Comparison of ENCODE assay signal across 34 cellular contexts in the genomic region with DNA sequence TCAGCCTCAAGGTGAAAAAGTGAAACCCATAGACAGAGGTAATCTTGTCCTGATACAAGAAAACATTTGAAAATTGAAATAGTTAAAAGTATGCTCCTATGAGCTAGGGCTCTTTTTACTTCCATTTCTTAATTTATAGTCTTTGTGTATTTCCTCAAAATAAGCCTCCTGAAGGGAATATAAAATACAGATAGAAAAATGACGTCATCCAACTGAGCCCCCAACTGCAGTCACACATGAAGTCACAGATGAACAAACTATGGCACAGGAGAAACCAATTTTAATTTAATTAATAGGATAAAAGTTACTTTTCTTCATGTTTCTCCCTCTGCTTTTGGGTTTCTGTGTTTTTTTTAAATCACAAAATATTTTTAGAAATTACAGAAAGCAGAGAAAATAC.
DNase-seq lines count a peak whose midpoint lies in the region; ATAC-seq, FAIRE-seq and TF ChIP-seq lines count a peak whose summit lies in the region.
"Had no signal": no experiment of that assay in that cellular context is flagged by ENCODE, and none has a peak within 500 bp of the region (broad histone marks: within the 10 kb centered on the region; RNA-seq: fewer than 3 reads in every experiment).

No MANE protein-coding gene starts in this region.

- ATAC-seq in HepG2: no peak
- no peak for ATAC-seq in right lobe of liver
- no peak for ATAC-seq in HCT116
- ATAC-seq in GM12878: no peak
- ATAC-seq in gastroesophageal sphincter: no peak
- ATAC-seq: A549; CD8-positive, alpha-beta T cell had no signal

- RAD21 ChIA-PET in HCT116 (lab: Charles Lee; ENCODE audit: low non-redundant PET in 1 of 2, low total read pairs in 2 of 2, uncharacterized antibody in 2 of 2, unreplicated experiment in 2 of 2): no interaction called here
- RAD21 ChIA-PET in GM12878 (lab: Charles Lee; ENCODE audit: unreplicated experiment): no interaction called here

- TF ChIP-seq POLR2A in HepG2 (IDR thresholded peaks at IDR 0.05; ENCODE audit: insufficient read depth in 1 of 2, low read depth in 2 of 2, low read length in 2 of 2) (no peak), right lobe of liver (IDR thresholded peaks at IDR 0.05) (no peak), HCT116 (IDR thresholded peaks at IDR 0.05; ENCODE audit: borderline replicate concordance, extremely low read depth, insufficient read depth, insufficient read length) (no peak), GM12878 (IDR thresholded peaks at IDR 0.05; ENCODE audit: low read depth, low read length) (no peak), gastroesophageal sphincter (IDR thresholded peaks at IDR 0.05) (no peak)

- intact Hi-C loops in HepG2 (cut with micrococcal nuclease; ENCODE audit: unreplicated experiment): no loop called here
- intact Hi-C loops in right lobe of liver (cut with DNase I): no loop called here
- intact Hi-C loops in HCT116 (cut with micrococcal nuclease): no loop called here
- intact Hi-C loops in GM12878 (cut with micrococcal nuclease; ENCODE audit: unreplicated experiment): no loop called here

- POLR2A ChIA-PET in HepG2 (lab: Yijun Ruan, JAX) (no interaction called here), HCT116 (lab: Charles Lee) (no interaction called here), HEK293 (lab: Yijun Ruan, JAX) (no interaction called here), GM12878 (lab: Charles Lee) (no interaction called here)

- TF ChIP-seq EP300 in HepG2 (IDR thresholded peaks at IDR 0.05; ENCODE audit: low read depth in 2 of 2, low read length in 2 of 2): no peak
- no peak for TF ChIP-seq EP300 in HepG2 (CRISPR knock-in tag; IDR thresholded peaks at IDR 0.05; ENCODE audit: borderline replicate concordance)
- no peak for TF ChIP-seq EP300 in GM12878 (IDR thresholded peaks at IDR 0.05; ENCODE audit: borderline replicate concordance in 1 of 2, control insufficient read depth in 1 of 2, low read depth in 2 of 2, low read length in 2 of 2)
- TF ChIP-seq EP300 in gastroesophageal sphincter (IDR thresholded peaks at IDR 0.05): no peak

- H3K79me2 ChIP-seq in HepG2 (ENCODE audit: insufficient read depth, low read length) (no peaks in the 10 kb centered on the region), HCT116 (ENCODE audit: insufficient read depth, low read length) (no peaks in the 10 kb centered on the region), GM12878 (ENCODE audit: control insufficient read depth, insufficient read depth, low read length) (no peaks in the 10 kb centered on the region)

- no peak overlapping the region for H3K27ac ChIP-seq in HepG2 (ENCODE audit: extremely low read length, insufficient read depth, low read length)
- no peak overlapping the region for H3K27ac ChIP-seq in right lobe of liver
- H3K27ac ChIP-seq in HCT116 (ENCODE audit: low read depth, low read length): no peak overlapping the region
- H3K27ac ChIP-seq in HEK293 (ENCODE audit: extremely low read depth, low read depth, low read length): no peak overlapping the region
- no peak overlapping the region for H3K27ac ChIP-seq in GM12878 (ENCODE audit: control insufficient read depth, insufficient read depth)
- no peak overlapping the region for H3K27ac ChIP-seq in gastroesophageal sphincter
- H3K27ac ChIP-seq: 22Rv1; A549; BLaER1; BLaER1 treated with 17β-estradiol and CSF1 and Interleukin-3, amounts not matched to agents 10 nM and 100 nM; C4-2B had no signal

- H4K20me1 ChIP-seq in HepG2 (ENCODE audit: insufficient read depth, low read length) (no peaks in the 10 kb centered on the region), HCT116 (ENCODE audit: insufficient read depth) (no peaks in the 10 kb centered on the region), GM12878 (ENCODE audit: control insufficient read depth, insufficient read depth) (no peaks in the 10 kb centered on the region)
- H4K20me1 ChIP-seq: BLaER1; BLaER1 treated with 17β-estradiol and CSF1 and Interleukin-3, amounts not matched to agents 10 nM and 100 nM had no signal

- H3K4me3 ChIP-seq in HepG2 (replicated peaks in 1 of 3; ENCODE audit: insufficient read depth in 1 of 3, low read depth in 2 of 3, low read length in 3 of 3) (no peak overlapping the region), right lobe of liver (no peak overlapping the region), HCT116 (replicated peaks in 1 of 2; ENCODE audit: low read depth in 1 of 2, low read length in 2 of 2) (no peak overlapping the region), HEK293 (ENCODE audit: low read depth, low read length) (no peak overlapping the region), GM12878 (no peak overlapping the region), gastroesophageal sphincter (no peak overlapping the region)
- H3K4me3 ChIP-seq: A549; BLaER1; BLaER1 treated with 17β-estradiol and CSF1 and Interleukin-3, amounts not matched to agents 10 nM and 100 nM had no signal

- FAIRE-seq in HepG2 (lab: Jason Lieb, UNC): no peak
- no peak for FAIRE-seq in GM12878 (lab: Jason Lieb, UNC)
- FAIRE-seq: A549, D721Med had no signal

- no peaks in the 10 kb centered on the region for H3K9me2 ChIP-seq in HCT116 (ENCODE audit: insufficient read depth)

- H3K9ac ChIP-seq in HepG2 (ENCODE audit: insufficient read depth, low read depth, low read length): no peak overlapping the region
- H3K9ac ChIP-seq in HCT116 (ENCODE audit: low read length): no peak overlapping the region
- no peak overlapping the region for H3K9ac ChIP-seq in GM12878 (ENCODE audit: control insufficient read depth, insufficient read depth, low read length)
- H3K9ac ChIP-seq: BLaER1; BLaER1 treated with 17β-estradiol and CSF1 and Interleukin-3, amounts not matched to agents 10 nM and 100 nM had no signal

- no peak overlapping the region for H2AFZ ChIP-seq in HepG2 (ENCODE audit: low read length)
- H2AFZ ChIP-seq in HCT116 (ENCODE audit: low read depth, low read length, poor library complexity, severe bottlenecking): peak overlapping the region; percentile 27
- no peak overlapping the region for H2AFZ ChIP-seq in GM12878 (ENCODE audit: control insufficient read depth, low read depth, low read length)

- H3K4me2 ChIP-seq in HepG2 (ENCODE audit: low read depth, low read length) (no peak overlapping the region), HCT116 (ENCODE audit: low read length) (no peak overlapping the region), GM12878 (ENCODE audit: control insufficient read depth, insufficient read depth) (no peak overlapping the region)
- H3K4me2 ChIP-seq: A549; BLaER1; BLaER1 treated with 17β-estradiol and CSF1 and Interleukin-3, amounts not matched to agents 10 nM and 100 nM had no signal

- no peaks in the 10 kb centered on the region for H3K4me1 ChIP-seq in HepG2 (ENCODE audit: insufficient read depth, low read length)
- no peaks in the 10 kb centered on the region for H3K4me1 ChIP-seq in right lobe of liver
- H3K4me1 ChIP-seq in HCT116 (ENCODE audit: control insufficient read depth in 1 of 2, insufficient read depth in 2 of 2, low read length in 2 of 2): peaks cover 10 to 28% of the 10 kb centered on the region in 2 experiments
- no peaks in the 10 kb centered on the region for H3K4me1 ChIP-seq in HEK293 (ENCODE audit: control insufficient read depth, insufficient read depth, low read length)
- no peaks in the 10 kb centered on the region for H3K4me1 ChIP-seq in GM12878 (ENCODE audit: control insufficient read depth, insufficient read depth, low read length)
- H3K4me1 ChIP-seq in gastroesophageal sphincter: no peaks in the 10 kb centered on the region
- H3K4me1 ChIP-seq: A549; BE2C; BLaER1; BLaER1 treated with 17β-estradiol and CSF1 and Interleukin-3, amounts not matched to agents 10 nM and 100 nM; Caco-2 had no signal

- no peak for DNase-seq in HepG2 (ENCODE audit: low spot score)
- DNase-seq in right lobe of liver: no peak
- DNase-seq in HCT116 (ENCODE audit: low read depth, low spot score): no peak
- DNase-seq in GM12878 (ENCODE audit: low read depth, low spot score): no peak
- no peak for DNase-seq in cerebellum (ENCODE audit: low spot score)
- DNase-seq in NCI-H1436 (lab: John Stamatoyannopoulos, UW): no peak
- DNase-seq: 8988T; ACHN; AML-193; BE2C; C1 segment of cervical spinal cord; Caco-2; Calu3; CD4-positive, alpha-beta memory T cell; CD4-positive, alpha-beta T cell; CD4-positive, CD25-positive, alpha-beta regulatory T cell; CD8-positive, alpha-beta memory T cell; CD8-positive, alpha-beta T cell; COR-L47; DMS 273 treated with DMSO at 0.1 percent for 48 hours; DMS153; DMS53; DMS79; DMS79 treated with DMSO at 0.1 percent for 48 hours; DND-41; EL had no signal

- in situ Hi-C loops in HepG2 (cut with HindIII; ENCODE audit: extremely low pct_ligation_motif_present, low pct_unique_long_range_greater_than_20kb): no loop called here
- in situ Hi-C loops in GM12878 (cut with MboI): no loop called here

- no peak for TF ChIP-seq CTCF in HepG2 (CRISPR knock-in tag; IDR thresholded peaks at IDR 0.05)
- no peak for TF ChIP-seq CTCF in right lobe of liver (IDR thresholded peaks at IDR 0.05)
- TF ChIP-seq CTCF in HCT116 (IDR thresholded peaks at IDR 0.05 in 2 of 3, conservative IDR thresholded peaks at IDR 0.05 in 1 of 3; ENCODE audit: borderline replicate concordance in 1 of 3, insufficient read depth in 1 of 3, low read depth in 2 of 3, low read length in 2 of 3): no peak
- TF ChIP-seq CTCF in HEK293 (tag by site-specific recombination; IDR thresholded peaks at IDR 0.05): no peak
- no peak for TF ChIP-seq CTCF in GM12878 (IDR thresholded peaks at IDR 0.05 in 2 of 3, conservative IDR thresholded peaks at IDR 0.05 in 1 of 3; ENCODE audit: control insufficient read depth in 2 of 3, extremely low read depth in 1 of 3, insufficient read depth in 1 of 3, low read depth in 3 of 3, low read length in 3 of 3)
- no peak for TF ChIP-seq CTCF in gastroesophageal sphincter (IDR thresholded peaks at IDR 0.05)

- H3K36me3 ChIP-seq in HepG2 (replicated peaks in 1 of 2; ENCODE audit: control insufficient read depth in 1 of 2, insufficient read depth in 2 of 2, low read length in 2 of 2) (no peaks in the 10 kb centered on the region), right lobe of liver (no peaks in the 10 kb centered on the region), HCT116 (ENCODE audit: control insufficient read depth in 1 of 2, insufficient read depth in 2 of 2, low read length in 2 of 2) (no peaks in the 10 kb centered on the region; a peak in 1 of 4 replicates), HEK293 (ENCODE audit: control insufficient read depth in 2 of 2, insufficient read depth in 1 of 2, low read length in 2 of 2) (no peaks in the 10 kb centered on the region), GM12878 (ENCODE audit: control insufficient read depth in 2 of 2, insufficient read depth in 2 of 2, low read length in 1 of 2) (no peaks in the 10 kb centered on the region), gastroesophageal sphincter (no peaks in the 10 kb centered on the region)
- H3K36me3 ChIP-seq: BE2C; BLaER1; BLaER1 treated with 17β-estradiol and CSF1 and Interleukin-3, amounts not matched to agents 10 nM and 100 nM had no signal

- CTCF ChIA-PET in HepG2 (lab: Yijun Ruan, JAX; ENCODE audit: low intra/inter-chr PET ratio, low total read pairs) (no interaction called here), HCT116 (lab: Charles Lee) (no interaction called here), HEK293 (lab: Yijun Ruan, JAX) (no interaction called here), GM12878 (lab: Yijun Ruan, JAX) (no interaction called here)

- TF ChIP-seq RAD21 in HepG2 (CRISPR knock-in tag; IDR thresholded peaks at IDR 0.05) (no peak), HCT116 (IDR thresholded peaks at IDR 0.05; ENCODE audit: low read depth) (no peak), GM12878 (IDR thresholded peaks at IDR 0.05; ENCODE audit: insufficient read depth, low read depth, low read length) (no peak)

- H3K27me3 ChIP-seq in HepG2 (ENCODE audit: control insufficient read depth in 1 of 2, insufficient read depth in 2 of 2, low read length in 2 of 2) (no peaks in the 10 kb centered on the region), right lobe of liver (no peaks in the 10 kb centered on the region), HCT116 (ENCODE audit: insufficient read depth, low read length) (no peaks in the 10 kb centered on the region), GM12878 (replicated peaks in 1 of 2; ENCODE audit: control insufficient read depth in 2 of 2, insufficient read depth in 2 of 2, low read length in 1 of 2) (peaks cover 0 to 2% of the 10 kb centered on the region in 2 experiments; a peak in 1 of 4 replicates), gastroesophageal sphincter (peaks cover 6% of the 10 kb centered on the region)
- H3K27me3 ChIP-seq: BE2C; BLaER1; BLaER1 treated with 17β-estradiol and CSF1 and Interleukin-3, amounts not matched to agents 10 nM and 100 nM had no signal

- BruUV-seq in HepG2 (replicated peaks; lab: Mats Ljungman, UMichigan) (no TSS peak), HCT116 (replicated peaks; lab: Mats Ljungman, UMichigan) (no TSS peak), GM12878 (replicated peaks; lab: Mats Ljungman, UMichigan) (no TSS peak)

- SMC1A ChIA-PET in GM12878 (lab: Charles Lee; ENCODE audit: uncharacterized antibody, unreplicated experiment): no interaction called here

- H3K9me3 ChIP-seq in HepG2 (ENCODE audit: low read length) (no peaks in the 10 kb centered on the region), right lobe of liver (no peaks in the 10 kb centered on the region), HCT116 (ENCODE audit: control insufficient read depth in 1 of 2, insufficient read depth in 1 of 2, low read depth in 1 of 2, low read length in 2 of 2) (no peaks in the 10 kb centered on the region), HEK293 (ENCODE audit: control insufficient read depth, insufficient read depth, low read depth, low read length) (no peaks in the 10 kb centered on the region), GM12878 (replicated peaks; ENCODE audit: control insufficient read depth, insufficient read depth, low read length) (no peaks in the 10 kb centered on the region), gastroesophageal sphincter (no peaks in the 10 kb centered on the region)
- H3K9me3 ChIP-seq: A549, BE2C, BLaER1, Caco-2 had no signal

- 0% methylated on average over 1 of the region's 1 CpG for WGBS in HepG2 (ENCODE audit: low lambda C conversion rate)
- WGBS in right lobe of liver (ENCODE audit: insufficient coverage, low coverage, low lambda C conversion rate, missing lambda C conversion rate): 0% methylated on average over 1 of the region's 1 CpG
- 0% methylated on average over 1 of the region's 1 CpG for WGBS in GM12878 (ENCODE audit: insufficient coverage, insufficient replicate concordance, low lambda C conversion rate, missing lambda C conversion rate)
- 0 to 55% methylated on average over 1 of the region's 1 CpG for WGBS in gastroesophageal sphincter (ENCODE audit: low coverage in 1 of 2), 2 donors
